In genomic region chr11:1515082-1516060, GRCh38 we compare ENCODE assay signal across 1 cellular context.
A peak's percentile ranks its signal among the peaks of the same experiment; 100 is the strongest.
TF ChIP-seq lines count a peak whose summit lies in the region.

No MANE protein-coding gene starts in this region.

TF ChIP-seq in HepG2, 621 proteins besides CTCF, POLR2A, EP300 and RAD21 (continued from another document):
- TF ChIP-seq MAZ (IDR thresholded peaks at IDR 0.05; ENCODE audit: borderline replicate concordance, low read depth, low read length) (no peak), MAZ (CRISPR knock-in tag; IDR thresholded peaks at IDR 0.05; ENCODE audit: low read depth) (0 out of 2 replicates have a peak, but pooled peaks have one; percentile 31), SALL1 (CRISPR knock-in tag; IDR thresholded peaks at IDR 0.05) (0 out of 2 replicates have a peak, but pooled peaks have one; percentile 6), ZNF121 (CRISPR knock-in tag; IDR thresholded peaks at IDR 0.05) (peak; percentile 54; the same call in 1 of the 2 replicates), ZNF891 (CRISPR knock-in tag; IDR thresholded peaks at IDR 0.05) (0 out of 2 replicates have a peak, but pooled peaks have one; percentile 24), EED (CRISPR knock-in tag; IDR thresholded peaks at IDR 0.05) (no peak), MXD1 (CRISPR knock-in tag; IDR thresholded peaks at IDR 0.05) (no peak), XRCC5 (optimal IDR thresholded peaks at IDR 0.05; ENCODE audit: low read length) (peak; percentile 43), ATF7 (IDR thresholded peaks at IDR 0.05) (no peak), ATF7 (CRISPR knock-in tag; IDR thresholded peaks at IDR 0.05) (no peak), MTF1 (CRISPR knock-in tag; IDR thresholded peaks at IDR 0.05) (no peak), POLR2AphosphoS2 (IDR thresholded peaks at IDR 0.05; ENCODE audit: low read depth, low read length) (no peak), POLR2G (IDR thresholded peaks at IDR 0.05; ENCODE audit: low read depth, low read length) (no peak), ZNF788 (CRISPR knock-in tag; IDR thresholded peaks at IDR 0.05; ENCODE audit: borderline replicate concordance) (peak; percentile 52; the same call in 1 of the 2 replicates), ZNF687 (CRISPR knock-in tag; IDR thresholded peaks at IDR 0.05) (peak; percentile 44; the same call in 1 of the 2 replicates), HIVEP1 (CRISPR knock-in tag; IDR thresholded peaks at IDR 0.05) (peak; percentile 53; the same call in 1 of the 2 replicates), HMGXB4 (CRISPR knock-in tag; IDR thresholded peaks at IDR 0.05; ENCODE audit: borderline replicate concordance in 1 of 2, low read depth in 1 of 2) (0 out of 4 replicates have a peak, but pooled peaks of 1 of the 2 experiments have one; percentile 44), SMC3 (IDR thresholded peaks at IDR 0.05; ENCODE audit: low read length) (peak; percentile 30; the same call in 1 of the 2 replicates), PITX1 (CRISPR knock-in tag; IDR thresholded peaks at IDR 0.05) (peak; percentile 42; the same call in 1 of the 2 replicates), NRL (CRISPR knock-in tag; IDR thresholded peaks at IDR 0.05; ENCODE audit: borderline replicate concordance) (peak; percentile 32; the same call in 1 of the 2 replicates), ZNF138 (CRISPR knock-in tag; IDR thresholded peaks at IDR 0.05; ENCODE audit: low read depth) (0 out of 2 replicates have a peak, but pooled peaks have one; percentile 40), SALL2 (CRISPR knock-in tag; IDR thresholded peaks at IDR 0.05) (no peak), ZNF724P (CRISPR knock-in tag; IDR thresholded peaks at IDR 0.05; ENCODE audit: borderline replicate concordance) (peak; percentile 30; the same call in 1 of the 2 replicates), IRF9 (CRISPR knock-in tag; IDR thresholded peaks at IDR 0.05; ENCODE audit: borderline replicate concordance) (0 out of 2 replicates have a peak, but pooled peaks have one; percentile 20), SMAD9 (CRISPR knock-in tag; IDR thresholded peaks at IDR 0.05) (no peak), RFXANK (CRISPR knock-in tag; IDR thresholded peaks at IDR 0.05) (no peak), ZNF710 (CRISPR knock-in tag; IDR thresholded peaks at IDR 0.05; ENCODE audit: borderline replicate concordance) (0 out of 2 replicates have a peak, but pooled peaks have one; percentile 22), KDM4B (CRISPR knock-in tag; IDR thresholded peaks at IDR 0.05) (0 out of 2 replicates have a peak, but pooled peaks have one; percentile 15), ZNF501 (CRISPR knock-in tag; IDR thresholded peaks at IDR 0.05) (0 out of 2 replicates have a peak, but pooled peaks have one; percentile 7), PTBP1 (IDR thresholded peaks at IDR 0.05; ENCODE audit: low read depth, low read length, poor library complexity, severe bottlenecking) (no peak), STAG1 (CRISPR knock-in tag; IDR thresholded peaks at IDR 0.05) (peak; percentile 95), GABPB1 (CRISPR knock-in tag; IDR thresholded peaks at IDR 0.05) (peak; percentile 39; the same call in 1 of the 2 replicates), NR0B2 (CRISPR knock-in tag; IDR thresholded peaks at IDR 0.05) (peak; percentile 62; the same call in 1 of the 2 replicates), SIN3A (IDR thresholded peaks at IDR 0.05; ENCODE audit: borderline replicate concordance, low read depth, low read length) (no peak), PBX3 (CRISPR knock-in tag; IDR thresholded peaks at IDR 0.05; ENCODE audit: borderline replicate concordance) (no peak)
